In the genomic region with DNA sequence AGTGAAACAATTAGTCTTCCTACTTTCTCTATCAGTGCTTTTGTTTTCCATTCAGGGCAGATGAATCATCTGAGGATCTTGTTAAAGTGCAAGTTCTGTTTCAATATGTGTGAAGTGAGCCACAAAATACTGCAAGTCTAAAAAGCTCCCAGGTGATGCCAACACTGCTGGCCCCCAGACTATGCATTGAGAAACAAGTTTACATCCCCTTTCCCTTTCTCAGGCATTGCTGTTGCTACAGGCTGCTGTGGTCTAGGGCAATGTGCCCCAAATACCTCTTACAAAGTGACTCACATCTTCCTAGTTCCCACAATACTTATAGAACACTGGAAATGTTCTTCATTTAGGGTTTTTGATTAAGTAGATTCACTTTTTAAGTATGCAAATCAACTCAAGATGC, we compare ENCODE assay signal across 9 cellular contexts. TPM values are rescaled to one million over a fixed set of nuclear protein-coding genes. Genes with fewer than 3 reads are reported as not detected.
A peak's percentile ranks its signal among the peaks of the same experiment; 100 is the strongest.
DNase-seq lines count a peak whose midpoint lies in the region.
"Had no signal": no experiment of that assay in that cellular context is flagged by ENCODE, and none has a peak within 500 bp of the region (broad histone marks: within the 10 kb centered on the region; RNA-seq: fewer than 3 reads in every experiment).

No MANE protein-coding gene starts in this region.

- DNase-seq in EL (peak; percentile 56), Kasumi-1 (lab: John Stamatoyannopoulos, UW) (peak; percentile 11 to 18), amniotic stem cell (lab: John Stamatoyannopoulos, UW) (peak; percentile 17), non-pigmented ciliary epithelial cell (ENCODE audit: low read depth) (peak; percentile 37), C1 segment of cervical spinal cord (lab: John Stamatoyannopoulos, UW) (no peak), ureter (ENCODE audit: low spot score) (no peak)
- no peak for DNase-seq in stimulated activated naive CD4-positive, alpha-beta T cell treated with Interleukin-2 at 50 U/mL for 16 hours (lab: John Stamatoyannopoulos, UW)
- DNase-seq: activated effector memory CD4-positive, alpha-beta T cell treated with anti-CD3 and anti-CD28 coated beads, Interleukin-2, amount 50 U/mL, for 16 hours; DND-41 had no signal

RNA-seq across cellular contexts. Expression of gene ABRACL, which starts 31.8 kb away (rescaled TPM):
- total RNA-seq in ureter: 42.1 TPM

Comparison
In these comparisons a context has a peak if more than half of its experiments do, and no peak if none do; other contexts are left out.
1. DNase-seq: peak in EL (single experiment), Kasumi-1 (2 of 2), amniotic stem cell (single experiment) and non-pigmented ciliary epithelial cell (single experiment); none in stimulated activated naive CD4-positive, alpha-beta T cell treated with Interleukin-2 at 50 U/mL for 16 hours (single experiment), C1 segment of cervical spinal cord (0 of 14) and ureter (single experiment).